In genomic region chrX:132023117-132023895, GRCh38 we compare ENCODE assay signal across 1 cellular context.
TF ChIP-seq lines count a peak whose summit lies in the region.

STK26 (plus strand) TSS chrX:132023302; CDS start chrX:132023618, 316 bp downstream.

TF ChIP-seq in K562, 482 proteins besides CTCF, POLR2A, EP300 and RAD21 (continued from another document and continues in another):
- no peak for TF ChIP-seq RBM39 (optimal IDR thresholded peaks at IDR 0.05; ENCODE audit: low read depth, low read length)
- TF ChIP-seq ZNF174 (CRISPR knock-in tag; IDR thresholded peaks at IDR 0.05) = no peak
- no peak for TF ChIP-seq SIRT6 (IDR thresholded peaks at IDR 0.05; ENCODE audit: low read depth, low read length)
- TF ChIP-seq THAP12 (CRISPR knock-in tag; IDR thresholded peaks at IDR 0.05) = peak; percentile 74; the same call in 1 of the 2 replicates
- no peak for TF ChIP-seq ZBTB34 (CRISPR knock-in tag; IDR thresholded peaks at IDR 0.05)
- TF ChIP-seq ELF1 (tag; IDR thresholded peaks at IDR 0.05) = 0 out of 2 replicates have a peak, but pooled peaks have one; percentile 25
- no peak for TF ChIP-seq E2F3 (CRISPR knock-in tag; IDR thresholded peaks at IDR 0.05)
- peak; percentile 21; the same call in 1 of the 2 replicates for TF ChIP-seq TCF3 (CRISPR knock-in tag; IDR thresholded peaks at IDR 0.05)
- TF ChIP-seq U2AF1 (optimal IDR thresholded peaks at IDR 0.05; ENCODE audit: low read depth, low read length) = peak; percentile 73
- TF ChIP-seq ZNF24 (IDR thresholded peaks at IDR 0.05) = no peak
- TF ChIP-seq ETS1 (conservative IDR thresholded peaks at IDR 0.05; ENCODE audit: control insufficient read depth, low read depth, low read length) = no peak
- peak; percentile 79 for TF ChIP-seq CREM (IDR thresholded peaks at IDR 0.05; ENCODE audit: low read depth)
- TF ChIP-seq PATZ1 (CRISPR knock-in tag; IDR thresholded peaks at IDR 0.05; ENCODE audit: borderline replicate concordance) = no peak
- no peak for TF ChIP-seq ETV5 (CRISPR knock-in tag; IDR thresholded peaks at IDR 0.05; ENCODE audit: low read depth)
- no peak for TF ChIP-seq NCOA4 (IDR thresholded peaks at IDR 0.05; ENCODE audit: partially characterized antibody)
- no peak for TF ChIP-seq ELF2 (CRISPR knock-in tag; IDR thresholded peaks at IDR 0.05)
- TF ChIP-seq DACH1 (IDR thresholded peaks at IDR 0.05; ENCODE audit: partially characterized antibody) = no peak
- no peak for TF ChIP-seq MAFF (IDR thresholded peaks at IDR 0.05; ENCODE audit: low read length)
- TF ChIP-seq ETV1 (tag; conservative IDR thresholded peaks at IDR 0.05; ENCODE audit: low read depth) = no peak
- no peak; the same call in 1 of the 2 replicates for TF ChIP-seq ARID4B (CRISPR knock-in tag; IDR thresholded peaks at IDR 0.05)
- TF ChIP-seq TBP (optimal IDR thresholded peaks at IDR 0.05; ENCODE audit: low read depth, low read length) = peak; percentile 93
- peak; percentile 48; the same call in 1 of the 2 replicates for TF ChIP-seq TAF7 (tag; IDR thresholded peaks at IDR 0.05)
- TF ChIP-seq ELF4 (CRISPR knock-in tag; IDR thresholded peaks at IDR 0.05) = no peak
- TF ChIP-seq CBX2 (IDR thresholded peaks at IDR 0.05; ENCODE audit: insufficient read depth, low read length, poor library complexity, severe bottlenecking) = no peak
- TF ChIP-seq SLC30A9 (CRISPR knock-in tag; IDR thresholded peaks at IDR 0.05) = no peak
- TF ChIP-seq NFATC3 (IDR thresholded peaks at IDR 0.05) = no peak
- TF ChIP-seq CHCHD3 (CRISPR knock-in tag; IDR thresholded peaks at IDR 0.05) = no peak
- TF ChIP-seq SOX6 (IDR thresholded peaks at IDR 0.05) = no peak
- TF ChIP-seq FOXP4 (CRISPR knock-in tag; IDR thresholded peaks at IDR 0.05; ENCODE audit: borderline replicate concordance) = 0 out of 2 replicates have a peak, but pooled peaks have one; percentile 69
- no peak for TF ChIP-seq MXI1 (IDR thresholded peaks at IDR 0.05; ENCODE audit: low read depth, low read length)
- TF ChIP-seq TCF7L2 (IDR thresholded peaks at IDR 0.05; ENCODE audit: low read depth, low read length) = no peak
- TF ChIP-seq POLR2AphosphoS2 (IDR thresholded peaks at IDR 0.05; ENCODE audit: low read length) = no peak
- TF ChIP-seq ZFP1 (CRISPR knock-in tag; IDR thresholded peaks at IDR 0.05) = no peak
- no peak for TF ChIP-seq STAT6 (CRISPR knock-in tag; IDR thresholded peaks at IDR 0.05)
- no peak for TF ChIP-seq HES1 (IDR thresholded peaks at IDR 0.05; ENCODE audit: low read depth)
- no peak for TF ChIP-seq NR2C1 (IDR thresholded peaks at IDR 0.05)
- TF ChIP-seq NR2C1 (tag; IDR thresholded peaks at IDR 0.05) = no peak
- peak; percentile 15; the same call in 1 of the 2 replicates for TF ChIP-seq JUND (IDR thresholded peaks at IDR 0.05; ENCODE audit: borderline replicate concordance, low read depth, low read length)
- TF ChIP-seq JUND (tag; IDR thresholded peaks at IDR 0.05; ENCODE audit: borderline replicate concordance, low read depth, low read length) = no peak
- TF ChIP-seq CBX3 (IDR thresholded peaks at IDR 0.05; ENCODE audit: borderline replicate concordance in 1 of 2, low read length in 2 of 2) = no peak
- no peak for TF ChIP-seq MLLT1 (IDR thresholded peaks at IDR 0.05)
- no peak for TF ChIP-seq CREBBP (IDR thresholded peaks at IDR 0.05; ENCODE audit: low read depth, low read length)
